ENCODE assay signal across 17 cellular contexts in the genomic region with DNA sequence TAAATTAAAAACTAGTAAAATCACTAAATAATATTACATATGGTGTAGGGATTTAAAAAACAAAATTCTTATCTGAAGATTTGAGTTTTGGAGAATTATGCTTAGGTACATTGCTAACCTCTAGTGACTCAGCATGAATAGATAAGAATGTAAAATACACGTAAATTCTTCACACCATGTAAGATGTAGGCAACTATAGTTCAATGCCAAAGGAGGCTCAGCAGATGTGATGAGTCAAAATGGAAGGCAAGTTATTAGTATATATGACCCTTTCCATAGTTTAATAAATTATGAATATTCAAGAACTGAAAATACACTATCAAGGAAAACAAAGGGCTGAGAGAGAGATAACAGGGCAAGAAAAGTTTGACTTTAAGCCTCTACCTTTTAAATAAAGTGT.
DNase-seq lines count a peak whose midpoint lies in the region; ATAC-seq and TF ChIP-seq lines count a peak whose summit lies in the region.
"Had no signal": no experiment of that assay in that cellular context is flagged by ENCODE, and none has a peak within 500 bp of the region (broad histone marks: within the 10 kb centered on the region; RNA-seq: fewer than 3 reads in every experiment).

No MANE protein-coding gene starts in this region.

- peaks cover 31% of the 10 kb centered on the region for H3K4me1 ChIP-seq in OCI-LY3 (ENCODE audit: low read length)
- H3K4me1 ChIP-seq in neuronal stem cell (ENCODE audit: control insufficient read depth in 2 of 2, insufficient read depth in 1 of 2, low read depth in 1 of 2, low read length in 2 of 2) = peaks cover 0 to 3% of the 10 kb centered on the region in 2 donors
- H3K4me1 ChIP-seq: heart left ventricle had no signal

- H3K79me1 ChIP-seq in neuronal stem cell (ENCODE audit: low read depth, low read length) = peaks cover 2% of the 10 kb centered on the region

- H3K23ac ChIP-seq in neuronal stem cell (ENCODE audit: low read depth, low read length, poor library complexity) = no peak overlapping the region

- no CpG with 5 or more reads among the region's 1 CpG for WGBS in neuronal stem cell (ENCODE audit: extremely low coverage in 2 of 2, insufficient read length in 2 of 2, insufficient replicate concordance in 1 of 2), 2 donors

- H2AFZ ChIP-seq in OCI-LY3 (ENCODE audit: low read depth, low read length) = no peak overlapping the region
- no peak overlapping the region for H2AFZ ChIP-seq in neuronal stem cell (ENCODE audit: low read length)

- DNase-seq in activated T-cell treated with anti-CD3 and anti-CD28 coated beads, Interleukin-2, amount 50 U/mL, for 48 hours = no peak
- DNase-seq in NCI-H1930 (lab: John Stamatoyannopoulos, UW) = no peak
- DNase-seq in activated T-cell treated with anti-CD3 and anti-CD28 coated beads, Interleukin-2, amount 50 U/mL, for 1 hour = no peak
- DNase-seq in neuronal stem cell (ENCODE audit: low spot score) = no peak
- DNase-seq: activated CD4-positive, alpha-beta T cell treated with anti-CD3 and anti-CD28 coated beads for 4 hours; activated naive CD8-positive, alpha-beta T cell treated with anti-CD3 and anti-CD28 coated beads, Interleukin-2, amount 10 ng/mL, durations not matched to agents 7 days and 5 days; heart left ventricle; islet precursor cell; NCI-H1436 treated with DMSO at 0.1 percent for 48 hours; NCI-H510A; nephron progenitor cell; T1000 had no signal

- no peak overlapping the region for H2BK15ac ChIP-seq in neuronal stem cell (ENCODE audit: low read length)

- no peaks in the 10 kb centered on the region for H3K9me3 ChIP-seq in OCI-LY3 (ENCODE audit: insufficient read depth, low read length)
- H3K9me3 ChIP-seq in neuronal stem cell (replicated peaks in 1 of 2; ENCODE audit: control insufficient read depth in 2 of 2, insufficient read depth in 1 of 2, low read depth in 1 of 2, low read length in 2 of 2) = no peaks in the 10 kb centered on the region

- H3K4me3 ChIP-seq in OCI-LY3 (ENCODE audit: low read length) = no peak overlapping the region
- H3K4me3 ChIP-seq in neuronal stem cell (ENCODE audit: low read length in 2 of 2) = no peak overlapping the region
- H3K4me3 ChIP-seq: cardiac muscle cell, heart left ventricle had no signal

- H3K79me2 ChIP-seq in OCI-LY3 (ENCODE audit: low read length) = no peaks in the 10 kb centered on the region

- H4K91ac ChIP-seq in neuronal stem cell (ENCODE audit: low read depth, low read length, poor library complexity) = no peak overlapping the region

- H4K8ac ChIP-seq in neuronal stem cell (ENCODE audit: low read depth, low read length) = no peak overlapping the region

- H3K27me3 ChIP-seq in OCI-LY3 (ENCODE audit: low read depth, low read length) = no peaks in the 10 kb centered on the region
- no peaks in the 10 kb centered on the region for H3K27me3 ChIP-seq in neuronal stem cell (ENCODE audit: control insufficient read depth in 3 of 3, insufficient read depth in 3 of 3, low read depth in 1 of 3, low read length in 3 of 3)
- H3K27me3 ChIP-seq: cardiac muscle cell, heart left ventricle had no signal

- no peak overlapping the region for H3K14ac ChIP-seq in neuronal stem cell (ENCODE audit: low read length)

- no peak for TF ChIP-seq CTCF in OCI-LY3 (IDR thresholded peaks at IDR 0.05; ENCODE audit: low read depth, low read length)

- H2BK5ac ChIP-seq in neuronal stem cell (ENCODE audit: low read length) = no peak overlapping the region

- no peak overlapping the region for H2BK120ac ChIP-seq in neuronal stem cell (ENCODE audit: low read depth, low read length)

- no peak overlapping the region for H3K18ac ChIP-seq in neuronal stem cell (ENCODE audit: low read length)

- ATAC-seq in GM18858 (IDR thresholded peaks at IDR 0.05; ENCODE audit: unreplicated experiment) = peak; percentile 53
- peak; percentile 43 for ATAC-seq in GM21619 (IDR thresholded peaks at IDR 0.05; ENCODE audit: unreplicated experiment)
- peak; percentile 64 for ATAC-seq in HG03039 (IDR thresholded peaks at IDR 0.05; ENCODE audit: unreplicated experiment)
- ATAC-seq: heart left ventricle had no signal

- no peak overlapping the region for H2BK12ac ChIP-seq in neuronal stem cell (ENCODE audit: low read length)

- no peak overlapping the region for H3K4ac ChIP-seq in neuronal stem cell (ENCODE audit: low read length)

- no peak overlapping the region for H3K4me2 ChIP-seq in OCI-LY3 (ENCODE audit: low read length)
- H3K4me2 ChIP-seq in neuronal stem cell (ENCODE audit: insufficient read depth, low read length, poor library complexity, severe bottlenecking) = no peak overlapping the region

- H3K9ac ChIP-seq in OCI-LY3 (ENCODE audit: low read length) (no peak overlapping the region), neuronal stem cell (ENCODE audit: low read depth, low read length, poor library complexity) (no peak overlapping the region)

- no peaks in the 10 kb centered on the region for H4K20me1 ChIP-seq in OCI-LY3 (ENCODE audit: insufficient read depth, low read length)

- H2AK5ac ChIP-seq in neuronal stem cell (ENCODE audit: low read depth, low read length) = no peak overlapping the region

- peak overlapping the region; percentile 89 for H3K27ac ChIP-seq in OCI-LY3 (ENCODE audit: low read length)
- H3K27ac ChIP-seq in neuronal stem cell (replicated peaks; ENCODE audit: low read length) = no peak overlapping the region
- H3K27ac ChIP-seq: cardiac muscle cell, heart left ventricle had no signal

- H3K36me3 ChIP-seq in OCI-LY3 (replicated peaks; ENCODE audit: low read depth, low read length) = no peaks in the 10 kb centered on the region
- H3K36me3 ChIP-seq in neuronal stem cell (replicated peaks in 1 of 2; ENCODE audit: control insufficient read depth in 2 of 2, insufficient read depth in 2 of 2, low read length in 2 of 2) = no peaks in the 10 kb centered on the region
- H3K36me3 ChIP-seq: cardiac muscle cell, heart left ventricle had no signal
